Comparison of ENCODE assay signal across 28 cellular contexts in genomic region chr5:168011096-168011495, GRCh38.
"Had no signal": no experiment of that assay in that cellular context is flagged by ENCODE, and none has a peak within 500 bp of the region (broad histone marks: within the 10 kb centered on the region; RNA-seq: fewer than 3 reads in every experiment).

No MANE protein-coding gene starts in this region.

- H3K9ac ChIP-seq: neural progenitor cell, parathyroid adenoma had no signal

- H3K4me3 ChIP-seq: heart right ventricle, hepatocyte, lower lobe of right lung, neural progenitor cell, psoas muscle, sigmoid colon, spleen, testis, thyroid gland, transverse colon, upper lobe of left lung, vagina had no signal

- H3K27ac ChIP-seq: hepatocyte, lower lobe of right lung, neural progenitor cell, neutrophil, parathyroid adenoma, psoas muscle, sigmoid colon, spleen, testis, thyroid gland, transverse colon, upper lobe of left lung, vagina had no signal

- H2AFZ ChIP-seq: hepatocyte, neural progenitor cell, parathyroid adenoma had no signal

- H3K4me1 ChIP-seq: lower lobe of right lung, parathyroid adenoma, psoas muscle, sigmoid colon, spleen, testis, thyroid gland, transverse colon, upper lobe of left lung, vagina had no signal

- H3K4me2 ChIP-seq: hepatocyte, neural progenitor cell had no signal

- DNase-seq: heart right ventricle; islet precursor cell; lower lobe of right lung; mammary epithelial cell; mesenchymal stem cell; naive B cell; natural killer cell; nephron progenitor cell; occipital lobe; psoas muscle; sigmoid colon; small intestine; spleen; stimulated activated CD4-positive, alpha-beta T cell treated with anti-CD3 and anti-CD28 coated beads, Interleukin-4, amount 100 ng/mL, for 24 hours; stimulated activated naive CD4-positive, alpha-beta T cell treated with Interleukin-2 at 50 U/mL for 16 hours; stimulated activated naive CD8-positive, alpha-beta T cell treated with anti-CD3 and anti-CD28 coated beads, Interleukin-15, amount 100 ng/mL, for 72 hours; substantia nigra; testis; thyroid gland; transverse colon; upper lobe of left lung had no signal

- H3K36me3 ChIP-seq: heart right ventricle, lower lobe of right lung, neural progenitor cell, neutrophil, sigmoid colon, spleen, thyroid gland, transverse colon, upper lobe of left lung, vagina had no signal

- H3K79me2 ChIP-seq: hepatocyte, parathyroid adenoma had no signal

- ATAC-seq: heart right ventricle; left lobe of liver; lower lobe of right lung; natural killer cell; psoas muscle; stimulated activated memory B cell treated with anti-CD40 and anti-IgM and Interleukin-4, amounts not matched to agents 10 μg/mL and 1 μg/mL and 100 μg/mL, for 72 hours; stimulated activated naive CD8-positive, alpha-beta T cell treated with anti-CD3 and anti-CD28 coated beads, Interleukin-15, amount 100 ng/mL, for 72 hours had no signal

- FAIRE-seq: small intestine had no signal

- H3K27me3 ChIP-seq: heart right ventricle, hepatocyte, neural progenitor cell, neutrophil, sigmoid colon, spleen, testis, thyroid gland, transverse colon, upper lobe of left lung, vagina had no signal

- H3K9me3 ChIP-seq: heart right ventricle, lower lobe of right lung, neutrophil, psoas muscle, sigmoid colon, spleen, testis, thyroid gland, transverse colon, upper lobe of left lung, vagina had no signal
